9 cellular contexts compared by ENCODE assay signal in genomic region chr1:151831256-151831591, GRCh38. TPM values are rescaled to one million over a fixed set of nuclear protein-coding genes. Genes with fewer than 3 reads are reported as not detected.
DNase-seq lines count a peak whose midpoint lies in the region; ATAC-seq and TF ChIP-seq lines count a peak whose summit lies in the region.
"Had no signal": no experiment of that assay in that cellular context is flagged by ENCODE, and none has a peak within 500 bp of the region (broad histone marks: within the 10 kb centered on the region; RNA-seq: fewer than 3 reads in every experiment).

No MANE protein-coding gene starts in this region.

- POLR2A ChIA-PET in PC-9 (lab: Charles Lee; ENCODE audit: unreplicated experiment) = no interaction called here

- no peaks in the 10 kb centered on the region for H4K20me1 ChIP-seq in PC-9 (ENCODE audit: insufficient read depth)

- TF ChIP-seq POLR2A in right lobe of liver (IDR thresholded peaks at IDR 0.05) = no peak

- peak overlapping the region; percentile 86 for H3K27ac ChIP-seq in C4-2B
- no peak overlapping the region for H3K27ac ChIP-seq in PC-9
- H3K27ac ChIP-seq in right lobe of liver = peak overlapping the region; percentile 62 to 88 (median 71)
- H3K27ac ChIP-seq: neural progenitor cell had no signal

- CTCF ChIA-PET in PC-9 (lab: Charles Lee) = interaction anchor here (0.7 to 1.0 kb wide), 2 partner anchors 9 to 261 kb away, joined by 4 read pairs; partner anchors contain the start of gene C2CD4D

- intact Hi-C loops in PC-9 (cut with micrococcal nuclease; ENCODE audit: unreplicated experiment) (loop anchor here (10.0 kb wide), 1 partner anchor 546 kb away; the partner anchor contains the start of gene ZNF687), right lobe of liver (cut with DNase I) (no loop called here)

- H3F3A ChIP-seq in PC-9 (ENCODE audit: insufficient read depth, low read depth) = peaks cover 6% of the 10 kb centered on the region; the same call in 1 of the 2 replicates

- H3K36me3 ChIP-seq in PC-9 (ENCODE audit: low read depth) = no peaks in the 10 kb centered on the region
- H3K36me3 ChIP-seq in right lobe of liver = peaks cover 0 to 4% (median 1%) of the 10 kb centered on the region in 4 donors
- H3K36me3 ChIP-seq: neural progenitor cell had no signal

- peaks cover 36% of the 10 kb centered on the region for H3K4me1 ChIP-seq in PC-9 (replicated peaks; ENCODE audit: insufficient read depth)
- peaks cover 0 to 81% (median 32%) of the 10 kb centered on the region in 4 donors for H3K4me1 ChIP-seq in right lobe of liver

- ATAC-seq in right lobe of liver (no peak), HG03432 (IDR thresholded peaks at IDR 0.05; ENCODE audit: unreplicated experiment) (no peak)

- WGBS in right lobe of liver (ENCODE audit: insufficient coverage, low coverage, low lambda C conversion rate, missing lambda C conversion rate) = 16% methylated on average over 3 of the region's 4 CpGs

- no peaks in the 10 kb centered on the region for H3K79me2 ChIP-seq in PC-9 (ENCODE audit: low read depth)

- no peaks in the 10 kb centered on the region for H3K9me3 ChIP-seq in PC-9 (ENCODE audit: insufficient read depth, low read depth)
- no peaks in the 10 kb centered on the region for H3K9me3 ChIP-seq in right lobe of liver

- no TSS peak for BruUV-seq in PC-9 (replicated peaks; lab: Mats Ljungman, UMichigan)

- H3K27me3 ChIP-seq in PC-9 (ENCODE audit: insufficient read depth, low read depth) (no peaks in the 10 kb centered on the region), right lobe of liver (no peaks in the 10 kb centered on the region)

- H3K4me2 ChIP-seq in PC-9 = 0 out of 2 replicates have a peak overlapping the region, but pooled peaks have one; percentile 31
- H3K4me2 ChIP-seq: neural progenitor cell had no signal

- H3K4me3 ChIP-seq in PC-9 (no peak overlapping the region), right lobe of liver (peak overlapping the region; percentile 57 to 74 (median 72))
- H3K4me3 ChIP-seq: neural progenitor cell had no signal

- DNase-seq in PC-9 = no peak
- DNase-seq in right lobe of liver = no peak
- DNase-seq in NCI-H1930 (lab: John Stamatoyannopoulos, UW) = no peak
- no peak for DNase-seq in SKM-1 treated with dmso at 0.1 percent for 144 hours (lab: John Stamatoyannopoulos, UW; ENCODE audit: unreplicated experiment)
- DNase-seq: amniotic stem cell had no signal

- H3K9me2 ChIP-seq in PC-9 (ENCODE audit: insufficient read depth) = no peaks in the 10 kb centered on the region

- H2AFZ ChIP-seq in PC-9 = no peak overlapping the region
- H2AFZ ChIP-seq: neural progenitor cell had no signal

- TF ChIP-seq CTCF in C4-2B (conservative IDR thresholded peaks at IDR 0.05) (no peak), PC-9 (conservative IDR thresholded peaks at IDR 0.05) (no peak), right lobe of liver (IDR thresholded peaks at IDR 0.05) (no peak)

RNA-seq across cellular contexts. Expression of gene RORC, which starts 0.4 kb away (rescaled TPM):
- total RNA-seq in PC-9 (2021) (0.35 and 0.70 TPM in 2 replicates), right lobe of liver (10 to 100 TPM; 13.3 to 33.9 (median 21.5) TPM)

RNA-seq across cellular contexts. Expression of gene C2CD4D, which starts 8.4 kb away (rescaled TPM):
- 1.4 and 1.5 TPM in 2 replicates for total RNA-seq in PC-9 (2021)
- not detected for total RNA-seq in right lobe of liver

RNA-seq across cellular contexts. Expression of gene THEM5, which starts 22.3 kb away (rescaled TPM):
- not detected in 2 replicates for total RNA-seq in PC-9 (2021)
- not detected for total RNA-seq in right lobe of liver
- total RNA-seq: H7 had no signal

RNA-seq across cellular contexts. Expression of gene LINGO4, which starts 26.0 kb away (rescaled TPM):
- total RNA-seq in PC-9 (2021) (not detected in 2 replicates), right lobe of liver (under 1 TPM; 0.12 to 0.37 (median 0.18) TPM)

RNA-seq across cellular contexts. Expression of gene TDRKH, which starts 40.9 kb away (rescaled TPM):
- 13.4 and 17.3 TPM in 2 replicates for total RNA-seq in PC-9 (2021)
- total RNA-seq in right lobe of liver = 10 to 100 TPM in 1 of 6 experiments, 1 to 10 TPM in 5; 1.7 to 12.1 (median 3.3) TPM
